ENCODE assay signal across 2 cellular contexts in the genomic region with DNA sequence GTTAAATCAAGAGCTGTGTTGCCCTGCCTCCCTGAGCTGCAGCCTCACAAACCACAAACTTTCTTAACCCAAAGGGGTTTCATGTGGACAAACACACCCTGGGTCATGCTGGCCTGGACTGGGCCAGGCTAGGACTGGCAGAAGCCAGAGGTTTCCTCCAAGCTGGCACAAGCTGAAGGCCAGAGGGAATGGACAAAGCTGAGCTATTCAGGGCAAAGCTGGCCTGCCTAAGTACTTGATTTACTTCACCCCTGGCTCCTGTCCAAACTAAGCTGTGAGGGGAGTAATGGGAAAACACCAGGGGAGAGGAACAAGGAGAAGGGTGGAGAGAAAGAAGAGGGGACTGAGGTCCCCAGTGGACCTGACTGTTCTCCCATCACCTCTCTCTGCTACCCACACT.
TF ChIP-seq lines count a peak whose summit lies in the region.

No MANE protein-coding gene starts in this region.

TF ChIP-seq in Ishikawa, 13 proteins besides CTCF, POLR2A, EP300 and RAD21:
- TF ChIP-seq, protein P1, sequence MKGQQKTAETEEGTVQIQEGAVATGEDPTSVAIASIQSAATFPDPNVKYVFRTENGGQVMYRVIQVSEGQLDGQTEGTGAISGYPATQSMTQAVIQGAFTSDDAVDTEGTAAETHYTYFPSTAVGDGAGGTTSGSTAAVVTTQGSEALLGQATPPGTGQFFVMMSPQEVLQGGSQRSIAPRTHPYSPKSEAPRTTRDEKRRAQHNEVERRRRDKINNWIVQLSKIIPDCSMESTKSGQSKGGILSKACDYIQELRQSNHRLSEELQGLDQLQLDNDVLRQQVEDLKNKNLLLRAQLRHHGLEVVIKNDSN (IDR thresholded peaks at IDR 0.05), result no peak
- TF ChIP-seq NFIC (IDR thresholded peaks at IDR 0.05), result peak; percentile 54
- no peak for TF ChIP-seq CEBPB (IDR thresholded peaks at IDR 0.05)

TF ChIP-seq in endothelial cell of umbilical vein, 7 proteins besides CTCF, POLR2A, EP300 and RAD21:
- TF ChIP-seq MYC (IDR thresholded peaks at IDR 0.05; ENCODE audit: low read depth, low read length) (no peak), FOS (IDR thresholded peaks at IDR 0.05; ENCODE audit: borderline replicate concordance, insufficient read depth, low read length) (no peak), POLR2AphosphoS5 (IDR thresholded peaks at IDR 0.05; ENCODE audit: insufficient read depth, low read depth, low read length) (no peak), EZH2 (IDR thresholded peaks at IDR 0.05; ENCODE audit: borderline replicate concordance, low read depth, low read length, severe bottlenecking) (no peak), JUN (IDR thresholded peaks at IDR 0.05; ENCODE audit: borderline replicate concordance, insufficient read depth, insufficient read length, low read depth) (no peak), GATA2 (IDR thresholded peaks at IDR 0.05; ENCODE audit: insufficient read depth, insufficient read length, low read depth, low read length) (no peak)
- TF ChIP-seq, protein P2, sequence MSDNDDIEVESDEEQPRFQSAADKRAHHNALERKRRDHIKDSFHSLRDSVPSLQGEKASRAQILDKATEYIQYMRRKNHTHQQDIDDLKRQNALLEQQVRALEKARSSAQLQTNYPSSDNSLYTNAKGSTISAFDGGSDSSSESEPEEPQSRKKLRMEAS (IDR thresholded peaks at IDR 0.05; ENCODE audit: insufficient read depth, insufficient read length), result no peak
